Comparison of ENCODE assay signal across 9 cellular contexts in genomic region chr16:73066927-73067670, GRCh38. TPM values are rescaled to one million over a fixed set of nuclear protein-coding genes. Genes with fewer than 3 reads are reported as not detected.
DNase-seq lines count a peak whose midpoint lies in the region; ATAC-seq, FAIRE-seq and TF ChIP-seq lines count a peak whose summit lies in the region.
"Had no signal": no experiment of that assay in that cellular context is flagged by ENCODE, and none has a peak within 500 bp of the region (broad histone marks: within the 10 kb centered on the region; RNA-seq: fewer than 3 reads in every experiment).

No MANE protein-coding gene starts in this region.

- FAIRE-seq in A549 (lab: Jason Lieb, UNC), result no peak

- H4K20me1 ChIP-seq in hepatocyte (ENCODE audit: insufficient read depth, poor library complexity, severe bottlenecking), result no peaks in the 10 kb centered on the region

- H3K4me3 ChIP-seq in A549 (no peak overlapping the region), hepatocyte (no peak overlapping the region), body of pancreas (no peak overlapping the region)

- no peak for TF ChIP-seq EP300 in A549 (IDR thresholded peaks at IDR 0.05)

- TF ChIP-seq CTCF in A549 (IDR thresholded peaks at IDR 0.05), result no peak
- TF ChIP-seq CTCF in hepatocyte (IDR thresholded peaks at IDR 0.05; ENCODE audit: poor library complexity), result no peak
- no peak for TF ChIP-seq CTCF in body of pancreas (IDR thresholded peaks at IDR 0.05)

- H3K36me3 ChIP-seq in hepatocyte (replicated peaks; ENCODE audit: insufficient read depth, low read depth) (no peaks in the 10 kb centered on the region), body of pancreas (replicated peaks in 1 of 2; ENCODE audit: insufficient read depth in 1 of 2, low read depth in 2 of 2) (no peaks in the 10 kb centered on the region)

- H3K79me2 ChIP-seq in hepatocyte, result no peaks in the 10 kb centered on the region

- no peak for TF ChIP-seq RAD21 in A549 (conservative IDR thresholded peaks at IDR 0.05 in 1 of 2, IDR thresholded peaks at IDR 0.05 in 1 of 2)

- no peak for TF ChIP-seq POLR2A in A549 (IDR thresholded peaks at IDR 0.05; ENCODE audit: low read length)
- TF ChIP-seq POLR2A in body of pancreas (IDR thresholded peaks at IDR 0.05), result no peak

- CTCF ChIA-PET in A549 (lab: Yijun Ruan, JAX), result interaction anchor here (0.5 to 1.0 kb wide), 2 partner anchors 8 to 234 kb away, joined by 3 read pairs; no protein-coding TSS in a partner anchor

- POLR2A ChIA-PET in A549 (lab: Yijun Ruan, JAX), result interaction anchor here (5.3 kb wide), 1 partner anchor 10 kb away, joined by 63 read pairs; no protein-coding TSS in a partner anchor

- intact Hi-C loops in posterior vena cava (cut with DNase I) (loop anchor here in 1 of 2 donors (10.0 kb wide), 1 partner anchor 108 kb away; no protein-coding TSS in a partner anchor), body of pancreas (cut with DNase I) (no loop called here)

- H3K27ac ChIP-seq in A549 (peak overlapping the region; percentile 91 to 94; a peak in 5 of 6 replicates), hepatocyte (no peak overlapping the region), body of pancreas (no peak overlapping the region)

- DNase-seq in A549 (ENCODE audit: low read depth in 1 of 2, low spot score in 1 of 2) (no peak), amniotic epithelial cell (ENCODE audit: low read depth) (peak; percentile 54), hepatocyte (ENCODE audit: low spot score) (peak; percentile 28), posterior vena cava (ENCODE audit: low spot score) (peak; percentile 75), body of pancreas (no peak), NCI-H2029 (lab: John Stamatoyannopoulos, UW) (no peak)
- DNase-seq: activated naive CD4-positive, alpha-beta T cell treated with anti-CD3 and anti-CD28 coated beads for 36 hours had no signal

- H3K4me1 ChIP-seq in A549 (peaks cover 61% of the 10 kb centered on the region), hepatocyte (ENCODE audit: insufficient read depth) (peaks cover 63% of the 10 kb centered on the region), body of pancreas (peaks cover 45% of the 10 kb centered on the region)

- no peak overlapping the region for H2AFZ ChIP-seq in hepatocyte

- no peak for ATAC-seq in A549
- ATAC-seq in body of pancreas, result no peak
- no peak for ATAC-seq in GM21423 (IDR thresholded peaks at IDR 0.05; ENCODE audit: unreplicated experiment)
- no peak for ATAC-seq in HG03196 (IDR thresholded peaks at IDR 0.05; ENCODE audit: unreplicated experiment)

- H3K9me2 ChIP-seq in hepatocyte (replicated peaks; ENCODE audit: insufficient read depth), result no peaks in the 10 kb centered on the region

- H3K4me2 ChIP-seq in A549 (peak overlapping the region; percentile 72; the same call in 1 of the 3 replicates), hepatocyte (peak overlapping the region; percentile 74)

- 75% methylated on average over 21 of the region's 24 CpGs for WGBS in A549 (ENCODE audit: missing lambda C conversion rate)
- WGBS in hepatocyte (ENCODE audit: low lambda C conversion rate, missing lambda C conversion rate), result 11% methylated on average over 22 of the region's 24 CpGs
- 49 to 52% methylated on average over 13 to 24 of the region's 24 CpGs for WGBS in body of pancreas, 2 donors

- H3K27me3 ChIP-seq in hepatocyte (peaks cover 57% of the 10 kb centered on the region), body of pancreas (peaks cover 0 to 16% of the 10 kb centered on the region in 2 donors)

- H3K9me3 ChIP-seq in A549 (no peaks in the 10 kb centered on the region), hepatocyte (ENCODE audit: low read depth) (no peaks in the 10 kb centered on the region), body of pancreas (no peaks in the 10 kb centered on the region)

TF ChIP-seq in A549, 52 proteins besides CTCF, POLR2A, EP300 and RAD21:
- TF ChIP-seq ATOH8 (CRISPR knock-in tag; IDR thresholded peaks at IDR 0.05; ENCODE audit: low read depth) (no peak), HEYL (CRISPR knock-in tag; IDR thresholded peaks at IDR 0.05) (no peak), ZSCAN20 (CRISPR knock-in tag; IDR thresholded peaks at IDR 0.05) (no peak), HES2 (IDR thresholded peaks at IDR 0.05) (no peak), ESRRA (IDR thresholded peaks at IDR 0.05; ENCODE audit: borderline replicate concordance, low read length) (no peak), ELK1 (IDR thresholded peaks at IDR 0.05; ENCODE audit: low read depth, low read length) (no peak), CEBPB (IDR thresholded peaks at IDR 0.05) (no peak), PBX3 (IDR thresholded peaks at IDR 0.05) (no peak), KDM1A (IDR thresholded peaks at IDR 0.05; ENCODE audit: low read depth) (no peak)
TF ChIP-seq in A549: peak in this region for 0.

RNA-seq across cellular contexts. Expression of gene ZFHX3, which starts 19.2 kb away (rescaled TPM):
- 6.5 and 11.0 TPM in 2 replicates for polyA plus RNA-seq in A549 (2011; rRNA removed)
- polyA plus RNA-seq in A549 (2012; cell fraction: cytosol; rRNA removed), result 2.9 and 4.0 TPM in 2 replicates
- polyA plus RNA-seq in A549 (2012; cell fraction: nucleus; rRNA removed), result 4.6 and 5.1 TPM in 2 replicates
- 3.9 to 4.0 TPM (median 3.9 TPM) in 3 replicates for polyA plus RNA-seq in A549 (2017; fragmentation: RNase III; extraction: RNeasy Plus Mini Kit Qiagen cat#74134 plus additional on column Dnase treatment)
- polyA minus RNA-seq in A549 (2011; rRNA and poly(A)+ RNA removed), result 25.9 and 28.7 TPM in 2 replicates
- 11.5 and 11.6 TPM in 2 replicates for total RNA-seq in hepatocyte
- 6.4 and 10.9 TPM in 2 replicates for polyA plus RNA-seq in hepatocyte
- total RNA-seq in posterior vena cava, result 10 to 100 TPM; 40.8 to 43.7 TPM
- 10 to 100 TPM; 22.4 to 24.6 TPM for total RNA-seq in body of pancreas

Comparison
In these comparisons a context has a peak if more than half of its experiments do, and no peak if none do; other contexts are left out.
1. DNase-seq: peak in amniotic epithelial cell (single experiment), hepatocyte (single experiment) and posterior vena cava (single experiment); none in A549 (0 of 2), body of pancreas (0 of 4) and NCI-H2029 (single experiment).
2. H3K27ac ChIP-seq: peak in A549 (2 of 2); none in hepatocyte (single experiment) and body of pancreas (0 of 4).